21 cellular contexts compared by ENCODE assay signal in genomic region chr11:64209563-64209843, GRCh38. TPM values are rescaled to one million over a fixed set of nuclear protein-coding genes. Genes with fewer than 3 reads are reported as not detected.
DNase-seq lines count a peak whose midpoint lies in the region; ATAC-seq and TF ChIP-seq lines count a peak whose summit lies in the region.
"Had no signal": no experiment of that assay in that cellular context is flagged by ENCODE, and none has a peak within 500 bp of the region (broad histone marks: within the 10 kb centered on the region; RNA-seq: fewer than 3 reads in every experiment).

No MANE protein-coding gene starts in this region.

- peak overlapping the region; percentile 2; the same call in 1 of the 2 replicates for H3K27ac ChIP-seq in VCaP
- H3K27ac ChIP-seq: testis had no signal

- peak overlapping the region; percentile 96 for H3K27ac Mint-ChIP-seq in activated naive CD4-positive, alpha-beta T cell treated with anti-CD3 and anti-CD28 coated beads, Interleukin-2, amount 10 ng/mL, durations not matched to agents 7 days and 5 days
- peak overlapping the region; percentile 91 for H3K27ac Mint-ChIP-seq in dendritic cell treated with granulocyte-macrophage colony-stimulating factor and Interleukin-4, amounts not matched to agents 40 ng/mL and 50 ng/mL, for 4 days
- H3K27ac Mint-ChIP-seq in stimulated activated naive B cell treated with anti-CD40 and anti-IgM and Interleukin-4, amounts not matched to agents 10 μg/mL and 1 μg/mL and 100 μg/mL, for 72 hours = peak overlapping the region; percentile 98

- no peak for TF ChIP-seq CTCF in VCaP (conservative IDR thresholded peaks at IDR 0.05)

- peaks cover 46% of the 10 kb centered on the region for H3K36me3 Mint-ChIP-seq in activated naive CD4-positive, alpha-beta T cell treated with anti-CD3 and anti-CD28 coated beads, Interleukin-2, amount 10 ng/mL, durations not matched to agents 7 days and 5 days
- peaks cover 85% of the 10 kb centered on the region for H3K36me3 Mint-ChIP-seq in dendritic cell treated with granulocyte-macrophage colony-stimulating factor and Interleukin-4, amounts not matched to agents 40 ng/mL and 50 ng/mL, for 4 days (ENCODE audit: low read depth)
- H3K36me3 Mint-ChIP-seq in stimulated activated naive B cell treated with anti-CD40 and anti-IgM and Interleukin-4, amounts not matched to agents 10 μg/mL and 1 μg/mL and 100 μg/mL, for 72 hours = peaks cover 69 to 82% of the 10 kb centered on the region in 2 donors

- intact Hi-C loops in dendritic cell treated with granulocyte-macrophage colony-stimulating factor and Interleukin-4, amounts not matched to agents 40 ng/mL and 50 ng/mL, for 4 days (cut with micrococcal nuclease) = no loop called here

- no peaks in the 10 kb centered on the region for H3K9me3 ChIP-seq in MG63
- H3K9me3 ChIP-seq: ascending aorta, SK-N-SH, testis had no signal

- H3K36me3 ChIP-seq in MG63 = peaks cover 27% of the 10 kb centered on the region

- H3K27me3 Mint-ChIP-seq in activated naive CD4-positive, alpha-beta T cell treated with anti-CD3 and anti-CD28 coated beads, Interleukin-2, amount 10 ng/mL, durations not matched to agents 7 days and 5 days = no peaks in the 10 kb centered on the region
- H3K27me3 Mint-ChIP-seq in dendritic cell treated with granulocyte-macrophage colony-stimulating factor and Interleukin-4, amounts not matched to agents 40 ng/mL and 50 ng/mL, for 4 days = no peaks in the 10 kb centered on the region
- no peaks in the 10 kb centered on the region for H3K27me3 Mint-ChIP-seq in stimulated activated naive B cell treated with anti-CD40 and anti-IgM and Interleukin-4, amounts not matched to agents 10 μg/mL and 1 μg/mL and 100 μg/mL, for 72 hours

- no peaks in the 10 kb centered on the region for H3K9me3 Mint-ChIP-seq in activated naive CD4-positive, alpha-beta T cell treated with anti-CD3 and anti-CD28 coated beads, Interleukin-2, amount 10 ng/mL, durations not matched to agents 7 days and 5 days
- no peaks in the 10 kb centered on the region for H3K9me3 Mint-ChIP-seq in dendritic cell treated with granulocyte-macrophage colony-stimulating factor and Interleukin-4, amounts not matched to agents 40 ng/mL and 50 ng/mL, for 4 days
- no peaks in the 10 kb centered on the region for H3K9me3 Mint-ChIP-seq in stimulated activated naive B cell treated with anti-CD40 and anti-IgM and Interleukin-4, amounts not matched to agents 10 μg/mL and 1 μg/mL and 100 μg/mL, for 72 hours
- H3K9me3 Mint-ChIP-seq: activated T-cell treated with anti-CD3 and anti-CD28 coated beads, Interleukin-2, amount 50 U/mL, for 4 hours; mesothelial cell of epicardium had no signal

- DNase-seq in activated naive CD4-positive, alpha-beta T cell treated with anti-CD3 and anti-CD28 coated beads, Interleukin-2, amount 10 ng/mL, durations not matched to agents 7 days and 5 days = no peak
- no peak for DNase-seq in activated naive CD4-positive, alpha-beta T cell (lab: John Stamatoyannopoulos, UW)
- no peak for DNase-seq in stimulated activated naive B cell treated with anti-CD40 and anti-IgM and Interleukin-4, amounts not matched to agents 10 μg/mL and 1 μg/mL and 100 μg/mL, for 72 hours
- DNase-seq in MG63 = no peak
- no peak for DNase-seq in epidermal melanocyte (ENCODE audit: insufficient read length, low spot score)
- DNase-seq in activated effector memory CD4-positive, alpha-beta T cell treated with Interleukin-2 at 50 U/mL for 16 hours = no peak
- DNase-seq: activated T-cell treated with anti-CD3 and anti-CD28 coated beads, Interleukin-2, amount 50 U/mL, for 4 hours; COR-L47; effector CD4-positive, alpha-beta T cell; NCI-H1092; NCI-H2081; NCI-H510A; stimulated activated CD4-positive, alpha-beta T cell treated with anti-CD3 and anti-CD28 coated beads, Interleukin-12 subunit alpha, Interleukin-12 subunit beta, amount 100 ng/mL, for 4 hours; stimulated activated CD8-positive, alpha-beta memory T cell treated with anti-CD3 and anti-CD28 coated beads, Interleukin-4, amount 100 ng/mL, for 48 hours; T1000; testis had no signal

- ATAC-seq in stimulated activated naive B cell treated with anti-CD40 and anti-IgM and Interleukin-4, amounts not matched to agents 10 μg/mL and 1 μg/mL and 100 μg/mL, for 72 hours (replicated peaks) = no peak
- ATAC-seq: activated T-cell treated with anti-CD3 and anti-CD28 coated beads, Interleukin-2, amount 50 U/mL, for 4 hours had no signal

- no peaks in the 10 kb centered on the region for H3K27me3 ChIP-seq in MG63
- H3K27me3 ChIP-seq: ascending aorta, testis had no signal

- peaks cover 50% of the 10 kb centered on the region for H3K4me1 Mint-ChIP-seq in activated naive CD4-positive, alpha-beta T cell treated with anti-CD3 and anti-CD28 coated beads, Interleukin-2, amount 10 ng/mL, durations not matched to agents 7 days and 5 days
- peaks cover 70% of the 10 kb centered on the region for H3K4me1 Mint-ChIP-seq in dendritic cell treated with granulocyte-macrophage colony-stimulating factor and Interleukin-4, amounts not matched to agents 40 ng/mL and 50 ng/mL, for 4 days (ENCODE audit: low read depth)
- peaks cover 48 to 92% of the 10 kb centered on the region in 2 donors for H3K4me1 Mint-ChIP-seq in stimulated activated naive B cell treated with anti-CD40 and anti-IgM and Interleukin-4, amounts not matched to agents 10 μg/mL and 1 μg/mL and 100 μg/mL, for 72 hours

- peak overlapping the region; percentile 31 for H3K4me3 Mint-ChIP-seq in activated naive CD4-positive, alpha-beta T cell treated with anti-CD3 and anti-CD28 coated beads, Interleukin-2, amount 10 ng/mL, durations not matched to agents 7 days and 5 days
- H3K4me3 Mint-ChIP-seq in dendritic cell treated with granulocyte-macrophage colony-stimulating factor and Interleukin-4, amounts not matched to agents 40 ng/mL and 50 ng/mL, for 4 days = peak overlapping the region; percentile 92
- peak overlapping the region; percentile 92 to 95 for H3K4me3 Mint-ChIP-seq in stimulated activated naive B cell treated with anti-CD40 and anti-IgM and Interleukin-4, amounts not matched to agents 10 μg/mL and 1 μg/mL and 100 μg/mL, for 72 hours
- H3K4me3 Mint-ChIP-seq: mesothelial cell of epicardium had no signal

- CTCF ChIA-PET in activated naive CD4-positive, alpha-beta T cell treated with anti-CD3 and anti-CD28 coated beads, Interleukin-2, amount 10 ng/mL, durations not matched to agents 7 days and 5 days (lab: Charles Lee) = interaction anchor here (1.8 kb wide), 1 partner anchor 17 kb away, joined by 7 read pairs; the partner anchor contains the start of genes NUDT22 and TRPT1

- H3K4me3 ChIP-seq in MG63 = no peak overlapping the region
- H3K4me3 ChIP-seq: ascending aorta, testis had no signal

RNA-seq across cellular contexts. Expression of gene FERMT3, which starts 3.0 kb away (rescaled TPM):
- total RNA-seq in MG63 (2014; rRNA removed; shearing (Covaris generic); ENCODE audit: low replicate concordance) = not detected in 2 replicates

RNA-seq across cellular contexts. Expression of gene TRPT1, which starts 16.5 kb away (rescaled TPM):
- total RNA-seq in MG63 (2014; rRNA removed; shearing (Covaris generic); ENCODE audit: low replicate concordance) = 24.6 and 26.3 TPM in 2 replicates

RNA-seq across cellular contexts. Expression of gene NUDT22, which starts 16.6 kb away (rescaled TPM):
- total RNA-seq in MG63 (2014; rRNA removed; shearing (Covaris generic); ENCODE audit: low replicate concordance) = 21.5 and 34.2 TPM in 2 replicates

RNA-seq across cellular contexts. Expression of gene DNAJC4, which starts 20.8 kb away (rescaled TPM):
- total RNA-seq in MG63 (2014; rRNA removed; shearing (Covaris generic); ENCODE audit: low replicate concordance) = 1.6 and 3.5 TPM in 2 replicates

RNA-seq across cellular contexts. Expression of gene STIP1, which starts 23.5 kb away (rescaled TPM):
- total RNA-seq in MG63 (2014; rRNA removed; shearing (Covaris generic); ENCODE audit: low replicate concordance) = 254 and 287 TPM in 2 replicates

Comparison
In these comparisons a context has a peak if more than half of its experiments do, and no peak if none do; other contexts are left out.
1. H3K4me3 Mint-ChIP-seq: peak in every context shown above with its lines; median percentile 94 in stimulated activated naive B cell treated with anti-CD40 and anti-IgM and Interleukin-4, amounts not matched to agents 10 μg/mL and 1 μg/mL and 100 μg/mL, for 72 hours; 92 in dendritic cell treated with granulocyte-macrophage colony-stimulating factor and Interleukin-4, amounts not matched to agents 40 ng/mL and 50 ng/mL, for 4 days; 31 in activated naive CD4-positive, alpha-beta T cell treated with anti-CD3 and anti-CD28 coated beads, Interleukin-2, amount 10 ng/mL, durations not matched to agents 7 days and 5 days.